Comparison of ENCODE assay signal across 11 cellular contexts in genomic region chr16:76947694-76948093, GRCh38.
DNase-seq lines count a peak whose midpoint lies in the region; ATAC-seq and TF ChIP-seq lines count a peak whose summit lies in the region.
"Had no signal": no experiment of that assay in that cellular context is flagged by ENCODE, and none has a peak within 500 bp of the region (broad histone marks: within the 10 kb centered on the region; RNA-seq: fewer than 3 reads in every experiment).

No MANE protein-coding gene starts in this region.

- intact Hi-C loops in psoas muscle (cut with DNase I): no loop called here

- no peaks in the 10 kb centered on the region for H3K9me3 ChIP-seq in psoas muscle
- H3K9me3 ChIP-seq: MG63 had no signal

- ATAC-seq in psoas muscle (peak in 2 of 4 donors; percentile 67 to 75), HG03378 (IDR thresholded peaks at IDR 0.05; ENCODE audit: unreplicated experiment) (no peak)

- peak; percentile 10 for DNase-seq in HFF-Myc (ENCODE audit: extremely low read depth, low read depth)
- DNase-seq in SK-N-DZ (ENCODE audit: low spot score): peak; percentile 56
- peak; percentile 32 for DNase-seq in fibroblast of gingiva (ENCODE audit: low read depth)
- no peak for DNase-seq in psoas muscle
- no peak for DNase-seq in NCI-H345 (lab: John Stamatoyannopoulos, UW)
- no peak for DNase-seq in activated naive CD4-positive, alpha-beta T cell treated with Interleukin-2 at 50 U/mL for 16 hours
- DNase-seq: H7, MG63, NCI-H1105 treated with DMSO at 0.1 percent for 48 hours, NCI-H526 had no signal

- H3K27ac ChIP-seq in psoas muscle: peak overlapping the region; percentile 76

- TF ChIP-seq CTCF in HFF-Myc (IDR thresholded peaks at IDR 0.05; ENCODE audit: low read depth, low read length, missing control alignments) (no peak), psoas muscle (IDR thresholded peaks at IDR 0.05) (no peak)

- H3K4me3 ChIP-seq in HFF-Myc (replicated peaks; ENCODE audit: low read depth, low read length) (no peak overlapping the region), psoas muscle (no peak overlapping the region)
- H3K4me3 ChIP-seq: MG63 had no signal

- WGBS in psoas muscle, 3 donors: 14 to 19% (median 17%) methylated on average over 3 of the region's 3 CpGs

- H3K27me3 ChIP-seq in psoas muscle (ENCODE audit: insufficient read depth in 3 of 3, low read length in 2 of 3): no peaks in the 10 kb centered on the region
- H3K27me3 ChIP-seq: MG63 had no signal

- H3K4me1 ChIP-seq in psoas muscle: peaks cover 3% of the 10 kb centered on the region

- no peaks in the 10 kb centered on the region for H3K36me3 ChIP-seq in psoas muscle (ENCODE audit: insufficient read depth in 1 of 2, low read depth in 1 of 2)
- H3K36me3 ChIP-seq: MG63 had no signal

Comparison
In these comparisons a context has a peak if more than half of its experiments do, and no peak if none do; other contexts are left out.
1. DNase-seq: peak in HFF-Myc (single experiment), SK-N-DZ (single experiment) and fibroblast of gingiva (single experiment); none in psoas muscle (0 of 2), NCI-H345 (single experiment) and activated naive CD4-positive, alpha-beta T cell treated with Interleukin-2 at 50 U/mL for 16 hours (single experiment).